Comparison of ENCODE assay signal across 15 cellular contexts in the genomic region with DNA sequence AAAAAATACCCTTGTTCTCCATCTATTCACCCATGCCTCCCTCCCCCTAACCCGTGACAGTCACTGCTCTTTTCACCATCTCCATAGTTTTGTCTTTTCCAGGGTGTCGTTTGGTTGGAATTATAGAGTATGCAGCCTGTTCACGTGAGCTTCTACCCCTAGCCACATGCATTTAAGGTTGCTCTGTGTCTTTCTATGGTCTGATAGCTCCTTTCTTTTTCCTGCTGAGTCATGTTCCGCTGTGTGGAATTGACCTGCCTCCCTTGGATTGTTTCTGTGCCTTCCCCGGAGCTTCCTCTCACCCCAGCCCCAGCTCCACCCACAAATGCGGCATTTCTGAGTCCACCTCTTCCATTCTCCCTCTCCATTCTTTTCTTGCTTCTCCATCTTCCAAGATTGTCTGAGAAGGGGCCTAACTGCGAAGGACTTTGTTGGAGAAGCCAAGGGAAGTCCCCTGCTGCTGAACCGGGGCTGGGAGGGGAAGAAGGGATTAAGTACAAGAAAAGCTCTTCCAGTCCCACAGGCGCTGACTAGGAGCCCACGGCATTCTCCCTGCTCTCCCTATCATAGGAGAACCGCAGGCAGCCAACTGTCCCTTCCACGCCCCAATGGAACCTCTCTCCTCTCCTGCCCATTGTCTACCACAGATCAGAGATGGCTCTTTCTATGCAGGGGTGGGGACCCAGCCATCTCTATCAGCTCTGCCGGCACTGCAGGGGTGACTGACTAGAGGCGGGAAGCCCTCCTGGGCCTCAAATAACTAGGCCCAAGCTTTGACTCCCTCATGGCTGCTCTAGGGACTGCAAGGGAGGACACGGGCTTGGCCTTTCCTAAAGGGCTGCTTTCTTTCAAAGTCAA.
A peak's percentile ranks its signal among the peaks of the same experiment; 100 is the strongest.
DNase-seq lines count a peak whose midpoint lies in the region; ATAC-seq and TF ChIP-seq lines count a peak whose summit lies in the region.
"Had no signal": no experiment of that assay in that cellular context is flagged by ENCODE, and none has a peak within 500 bp of the region (broad histone marks: within the 10 kb centered on the region; RNA-seq: fewer than 3 reads in every experiment).

No MANE protein-coding gene starts in this region.

- peak overlapping the region; percentile 97 for H3K27ac Mint-ChIP-seq in chondrocyte (ENCODE audit: unreplicated experiment)
- H3K27ac Mint-ChIP-seq: activated naive CD8-positive, alpha-beta T cell treated with anti-CD3 and anti-CD28 coated beads, Interleukin-2, amount 10 ng/mL, durations not matched to agents 7 days and 5 days; B cell; stimulated activated effector memory CD8-positive, alpha-beta T cell treated with anti-CD3 and anti-CD28 coated beads, Interleukin-12 subunit alpha, Interleukin-12 subunit beta, amount 100 ng/mL, for 72 hours had no signal

- H3K9me2 ChIP-seq in OCI-LY7 (ENCODE audit: insufficient read depth, low read length) = no peaks in the 10 kb centered on the region

- no TSS peak for BruUV-seq in OCI-LY7 (replicated peaks; lab: Mats Ljungman, UMichigan)

- peaks cover 40% of the 10 kb centered on the region for H3K4me1 Mint-ChIP-seq in chondrocyte (ENCODE audit: low read depth)
- H3K4me1 Mint-ChIP-seq: activated naive CD8-positive, alpha-beta T cell treated with anti-CD3 and anti-CD28 coated beads, Interleukin-2, amount 10 ng/mL, durations not matched to agents 7 days and 5 days; B cell; stimulated activated effector memory CD8-positive, alpha-beta T cell treated with anti-CD3 and anti-CD28 coated beads, Interleukin-12 subunit alpha, Interleukin-12 subunit beta, amount 100 ng/mL, for 72 hours had no signal

- H2BK12ac ChIP-seq in mesenchymal stem cell (ENCODE audit: low read length in 2 of 2) = peak overlapping the region; percentile 46 to 70

- CTCF ChIA-PET in OCI-LY7 (lab: Charles Lee; ENCODE audit: unreplicated experiment) = interaction anchor here (0.5 kb wide), 1 partner anchor 375 kb away, joined by 3 read pairs; no protein-coding TSS in a partner anchor

- no peaks in the 10 kb centered on the region for H3K9me3 Mint-ChIP-seq in chondrocyte (ENCODE audit: low read depth)
- H3K9me3 Mint-ChIP-seq: activated naive CD8-positive, alpha-beta T cell treated with anti-CD3 and anti-CD28 coated beads, Interleukin-2, amount 10 ng/mL, durations not matched to agents 7 days and 5 days; stimulated activated effector memory CD8-positive, alpha-beta T cell treated with anti-CD3 and anti-CD28 coated beads, Interleukin-12 subunit alpha, Interleukin-12 subunit beta, amount 100 ng/mL, for 72 hours had no signal

- DNase-seq in left ventricle myocardium inferior = no peak
- DNase-seq in left cardiac atrium = no peak
- peak; percentile 48 for DNase-seq in chondrocyte (ENCODE audit: low spot score)
- no peak for DNase-seq in mesenchymal stem cell
- DNase-seq in upper lobe of right lung = peak; percentile 51
- no peak for DNase-seq in OCI-LY7 (ENCODE audit: low spot score)
- DNase-seq in colonic mucosa = no peak
- DNase-seq in amniotic stem cell (lab: John Stamatoyannopoulos, UW) = no peak
- DNase-seq: activated CD4-positive, alpha-beta T cell treated with anti-CD3 and anti-CD28 coated beads, Interleukin-2, amount 50 U/mL, for 1 hour; activated naive CD8-positive, alpha-beta T cell treated with anti-CD3 and anti-CD28 coated beads, Interleukin-2, amount 10 ng/mL, durations not matched to agents 7 days and 5 days; NCI-H2081 treated with DMSO at 0.1 percent for 48 hours; spleen had no signal

- H3K4me2 ChIP-seq in mesenchymal stem cell (ENCODE audit: low read length, poor library complexity, severe bottlenecking) (no peak overlapping the region), OCI-LY7 (ENCODE audit: low read length) (no peak overlapping the region)

- H3K4ac ChIP-seq in mesenchymal stem cell (ENCODE audit: low read depth in 1 of 2, low read length in 2 of 2) = peak overlapping the region in 1 of 2 experiments; percentile 30

- WGBS in mesenchymal stem cell = 80% methylated on average over 15 of the region's 15 CpGs

- peak overlapping the region; percentile 91 for H3K27ac ChIP-seq in left ventricle myocardium inferior (replicated peaks)
- no peak overlapping the region for H3K27ac ChIP-seq in mesenchymal stem cell (ENCODE audit: low read length, poor library complexity, severe bottlenecking)
- peak overlapping the region; percentile 25 for H3K27ac ChIP-seq in upper lobe of right lung
- H3K27ac ChIP-seq in OCI-LY7 (ENCODE audit: low read depth, low read length, poor library complexity, severe bottlenecking) = no peak overlapping the region
- H3K27ac ChIP-seq in colonic mucosa = no peak overlapping the region

- H3K9ac ChIP-seq in mesenchymal stem cell (ENCODE audit: low read length) = no peak overlapping the region
- no peak overlapping the region for H3K9ac ChIP-seq in colonic mucosa (ENCODE audit: low read depth in 2 of 2, low read length in 2 of 2)

- peak overlapping the region; percentile 27 for H4K91ac ChIP-seq in mesenchymal stem cell (ENCODE audit: low read length)

- intact Hi-C loops in left ventricle myocardium inferior (cut with micrococcal nuclease) (no loop called here), left cardiac atrium (cut with DNase I) (no loop called here), upper lobe of right lung (cut with DNase I) (no loop called here), OCI-LY7 (cut with micrococcal nuclease; ENCODE audit: unreplicated experiment) (no loop called here), colonic mucosa (cut with DNase I) (no loop called here)

- H3K9me3 ChIP-seq in left ventricle myocardium inferior (replicated peaks) = no peaks in the 10 kb centered on the region
- no peaks in the 10 kb centered on the region for H3K9me3 ChIP-seq in mesenchymal stem cell (ENCODE audit: control insufficient read depth, low read length)
- no peaks in the 10 kb centered on the region for H3K9me3 ChIP-seq in upper lobe of right lung
- H3K9me3 ChIP-seq in OCI-LY7 (ENCODE audit: low read length) = no peaks in the 10 kb centered on the region
- no peaks in the 10 kb centered on the region for H3K9me3 ChIP-seq in colonic mucosa
- H3K9me3 ChIP-seq: spleen had no signal

- H3K27me3 Mint-ChIP-seq in chondrocyte (ENCODE audit: low read depth) = no peaks in the 10 kb centered on the region
- H3K27me3 Mint-ChIP-seq: activated naive CD8-positive, alpha-beta T cell treated with anti-CD3 and anti-CD28 coated beads, Interleukin-2, amount 10 ng/mL, durations not matched to agents 7 days and 5 days; B cell had no signal

- no peak overlapping the region for H3K4me3 ChIP-seq in left ventricle myocardium inferior
- H3K4me3 ChIP-seq in mesenchymal stem cell (ENCODE audit: insufficient read depth in 1 of 2, low read depth in 1 of 2, low read length in 2 of 2) = no peak overlapping the region
- H3K4me3 ChIP-seq in upper lobe of right lung = no peak overlapping the region
- H3K4me3 ChIP-seq in OCI-LY7 (ENCODE audit: low read depth, low read length, poor library complexity, severe bottlenecking) = no peak overlapping the region
- H3K4me3 ChIP-seq in colonic mucosa = no peak overlapping the region
- H3K4me3 ChIP-seq: lung, spleen had no signal

- H3K36me3 ChIP-seq in left ventricle myocardium inferior (peaks cover 18% of the 10 kb centered on the region), mesenchymal stem cell (ENCODE audit: control insufficient read depth in 1 of 2, insufficient read depth in 2 of 2, low read depth in 1 of 2, low read length in 2 of 2) (peaks cover 3 to 14% of the 10 kb centered on the region in 2 experiments), upper lobe of right lung (no peaks in the 10 kb centered on the region), OCI-LY7 (ENCODE audit: insufficient read depth, low read length) (no peaks in the 10 kb centered on the region), colonic mucosa (no peaks in the 10 kb centered on the region)

- peak overlapping the region; percentile 2 for H2AK5ac ChIP-seq in mesenchymal stem cell (ENCODE audit: low read length, severe bottlenecking)

- H3K27me3 ChIP-seq in left ventricle myocardium inferior (ENCODE audit: low read depth) (no peaks in the 10 kb centered on the region), mesenchymal stem cell (ENCODE audit: control insufficient read depth in 1 of 2, insufficient read depth in 1 of 2, low read length in 2 of 2) (no peaks in the 10 kb centered on the region), upper lobe of right lung (no peaks in the 10 kb centered on the region), colonic mucosa (no peaks in the 10 kb centered on the region)
- H3K27me3 ChIP-seq: spleen had no signal

- H4K20me1 ChIP-seq in OCI-LY7 (ENCODE audit: insufficient read depth, low read length) = no peaks in the 10 kb centered on the region

- H2BK120ac ChIP-seq in mesenchymal stem cell (ENCODE audit: low read depth, low read length) = no peak overlapping the region

- no peak for TF ChIP-seq CTCF in left ventricle myocardium inferior (IDR thresholded peaks at IDR 0.05; ENCODE audit: borderline replicate concordance)
- TF ChIP-seq CTCF in chondrocyte (IDR thresholded peaks at IDR 0.05) = no peak
- TF ChIP-seq CTCF in upper lobe of right lung (IDR thresholded peaks at IDR 0.05) = no peak
- no peak for TF ChIP-seq CTCF in OCI-LY7 (conservative IDR thresholded peaks at IDR 0.05; ENCODE audit: low read length)
- no peak for TF ChIP-seq CTCF in colonic mucosa (IDR thresholded peaks at IDR 0.05)

- no peak overlapping the region for H3K4me3 Mint-ChIP-seq in chondrocyte (ENCODE audit: unreplicated experiment)
- H3K4me3 Mint-ChIP-seq: activated naive CD8-positive, alpha-beta T cell treated with anti-CD3 and anti-CD28 coated beads, Interleukin-2, amount 10 ng/mL, durations not matched to agents 7 days and 5 days; B cell; stimulated activated effector memory CD8-positive, alpha-beta T cell treated with anti-CD3 and anti-CD28 coated beads, Interleukin-12 subunit alpha, Interleukin-12 subunit beta, amount 100 ng/mL, for 72 hours had no signal

- no peaks in the 10 kb centered on the region for H3K79me2 ChIP-seq in OCI-LY7 (ENCODE audit: insufficient read depth, low read depth, low read length)

- no peak overlapping the region for H3K14ac ChIP-seq in mesenchymal stem cell (ENCODE audit: low read length in 2 of 2)

- peaks cover 85% of the 10 kb centered on the region for H3K4me1 ChIP-seq in left ventricle myocardium inferior
- peaks cover 22% of the 10 kb centered on the region for H3K4me1 ChIP-seq in mesenchymal stem cell (ENCODE audit: control insufficient read depth, insufficient read depth, low read depth, low read length)
- H3K4me1 ChIP-seq in upper lobe of right lung = peaks cover 29% of the 10 kb centered on the region
- H3K4me1 ChIP-seq in OCI-LY7 (ENCODE audit: insufficient read depth, low read length, poor library complexity, severe bottlenecking) = no peaks in the 10 kb centered on the region
- no peaks in the 10 kb centered on the region for H3K4me1 ChIP-seq in colonic mucosa

- H2AFZ ChIP-seq in mesenchymal stem cell (ENCODE audit: low read depth, low read length) = no peak overlapping the region
- no peak overlapping the region for H2AFZ ChIP-seq in OCI-LY7 (ENCODE audit: low read length)

- H3K36me3 Mint-ChIP-seq in chondrocyte (ENCODE audit: low read depth) = peaks cover 1% of the 10 kb centered on the region
- H3K36me3 Mint-ChIP-seq: activated naive CD8-positive, alpha-beta T cell treated with anti-CD3 and anti-CD28 coated beads, Interleukin-2, amount 10 ng/mL, durations not matched to agents 7 days and 5 days had no signal

- no peak overlapping the region for H3K23ac ChIP-seq in mesenchymal stem cell (ENCODE audit: low read length in 2 of 2)

- ATAC-seq in left cardiac atrium = no peak
- ATAC-seq in upper lobe of right lung = no peak
- ATAC-seq: stimulated activated effector memory CD8-positive, alpha-beta T cell treated with anti-CD3 and anti-CD28 coated beads, Interleukin-12 subunit alpha, Interleukin-12 subunit beta, amount 100 ng/mL, for 72 hours had no signal

- no peak overlapping the region for H4K8ac ChIP-seq in mesenchymal stem cell (ENCODE audit: low read length)

- H2BK15ac ChIP-seq in mesenchymal stem cell (ENCODE audit: low read depth, poor library complexity, severe bottlenecking) = no peak overlapping the region

- POLR2A ChIA-PET in OCI-LY7 (lab: Charles Lee) = interaction anchor here (0.8 to 1.5 kb wide), 2 partner anchors 175 to 573 kb away, joined by 3 to 4 read pairs; no protein-coding TSS in a partner anchor

- H3K79me1 ChIP-seq in mesenchymal stem cell (replicated peaks; ENCODE audit: low read length, poor library complexity, severe bottlenecking) = no peaks in the 10 kb centered on the region

- no peak overlapping the region for H2BK5ac ChIP-seq in mesenchymal stem cell (ENCODE audit: low read depth, low read length, poor library complexity, severe bottlenecking)

- peak overlapping the region in 1 of 2 experiments; percentile 37 for H3K18ac ChIP-seq in mesenchymal stem cell (ENCODE audit: low read depth in 1 of 2, low read length in 2 of 2)

Comparison
In these comparisons a context has a peak if more than half of its experiments do, and no peak if none do; other contexts are left out.
1. DNase-seq: peak in chondrocyte (single experiment) and upper lobe of right lung (single experiment); none in left ventricle myocardium inferior (single experiment), left cardiac atrium (single experiment), mesenchymal stem cell (single experiment), OCI-LY7 (single experiment), colonic mucosa (single experiment) and amniotic stem cell (single experiment).
2. H3K27ac ChIP-seq: peak in left ventricle myocardium inferior (single experiment) and upper lobe of right lung (single experiment); none in mesenchymal stem cell (single experiment), OCI-LY7 (single experiment) and colonic mucosa (single experiment).